9 cellular contexts compared by ENCODE assay signal in genomic region chr17:81834831-81835267, GRCh38. TPM values are rescaled to one million over a fixed set of nuclear protein-coding genes. Genes with fewer than 3 reads are reported as not detected.
DNase-seq lines count a peak whose midpoint lies in the region; ATAC-seq and TF ChIP-seq lines count a peak whose summit lies in the region.
"Had no signal": no experiment of that assay in that cellular context is flagged by ENCODE, and none has a peak within 500 bp of the region (broad histone marks: within the 10 kb centered on the region; RNA-seq: fewer than 3 reads in every experiment).

Gene PPP1R27, minus strand, starts transcription at chr17:81835050. Its CDS starts 97 bp downstream, at chr17:81834953.

- no peak for ATAC-seq in GM18520 (IDR thresholded peaks at IDR 0.05; ENCODE audit: unreplicated experiment)

- H3K27ac ChIP-seq in testis = peak within 1 kb of the TSS; percentile 81 to 86

- POLR2A ChIA-PET in HEK293T (lab: Yijun Ruan, JAX) = interaction anchor here (2.2 to 3.1 kb wide), 2 partner anchors 26 to 27 kb away, joined by 11 to 18 read pairs; partner anchors contain the start of gene P4HB

- H3K27me3 ChIP-seq in testis = no peaks in the 10 kb centered on the region

- H3K9me3 ChIP-seq in testis = no peaks in the 10 kb centered on the region

- no peak for TF ChIP-seq CTCF in testis (IDR thresholded peaks at IDR 0.05)

- peak within 1 kb of the TSS in 1 of 2 donors; percentile 79 for H3K4me3 ChIP-seq in testis

- H3K4me3 Mint-ChIP-seq in activated T-cell treated with anti-CD3 and anti-CD28 coated beads, Interleukin-2, amount 50 U/mL, for 24 hours = peak within 1 kb of the TSS; percentile 88
- peak within 1 kb of the TSS; percentile 87 for H3K4me3 Mint-ChIP-seq in activated naive CD8-positive, alpha-beta T cell treated with anti-CD3 and anti-CD28 coated beads for 36 hours

- no peak for TF ChIP-seq POLR2A in testis (IDR thresholded peaks at IDR 0.05)

- peak within 1 kb of the TSS; percentile 94 for H3K27ac Mint-ChIP-seq in activated T-cell treated with anti-CD3 and anti-CD28 coated beads, Interleukin-2, amount 50 U/mL, for 24 hours
- H3K27ac Mint-ChIP-seq in activated naive CD8-positive, alpha-beta T cell treated with anti-CD3 and anti-CD28 coated beads for 36 hours = peak within 1 kb of the TSS; percentile 89

- H3K36me3 ChIP-seq in testis (ENCODE audit: low read depth, missing control alignments) = no peaks in the 10 kb centered on the region

- peaks cover 12% of the 10 kb centered on the region for H3K4me1 ChIP-seq in testis

- peaks cover 25% of the 10 kb centered on the region for H3K36me3 Mint-ChIP-seq in activated T-cell treated with anti-CD3 and anti-CD28 coated beads, Interleukin-2, amount 50 U/mL, for 24 hours (ENCODE audit: low read depth)
- H3K36me3 Mint-ChIP-seq in activated naive CD8-positive, alpha-beta T cell treated with anti-CD3 and anti-CD28 coated beads for 36 hours = no peaks in the 10 kb centered on the region

- CTCF ChIA-PET in HEK293T (lab: Yijun Ruan, JAX) = no interaction called here

- 87 to 96% methylated on average over 6 to 20 of the region's 26 CpGs for WGBS in testis, 2 donors

- intact Hi-C loops in testis (cut with DNase I; ENCODE audit: low total_unique reads) = no loop called here

- no peaks in the 10 kb centered on the region for H3K27me3 Mint-ChIP-seq in activated T-cell treated with anti-CD3 and anti-CD28 coated beads, Interleukin-2, amount 50 U/mL, for 24 hours
- H3K27me3 Mint-ChIP-seq in activated naive CD8-positive, alpha-beta T cell treated with anti-CD3 and anti-CD28 coated beads for 36 hours = no peaks in the 10 kb centered on the region

- DNase-seq in activated T-cell treated with anti-CD3 and anti-CD28 coated beads, Interleukin-2, amount 50 U/mL, for 24 hours = no peak
- no peak for DNase-seq in activated T-cell treated with anti-CD3 and anti-CD28 coated beads, Interleukin-2, amount 50 U/mL, for 1 hour
- no peak for DNase-seq in activated naive CD8-positive, alpha-beta T cell treated with anti-CD3 and anti-CD28 coated beads for 36 hours
- DNase-seq in left kidney (ENCODE audit: low read depth, low spot score) (peak; percentile 34), testis (no peak), NCI-H526 (lab: John Stamatoyannopoulos, UW) (no peak), HEK293T (ENCODE audit: extremely low spot score) (no peak)
- DNase-seq: DMS 273 treated with DMSO at 0.1 percent for 48 hours had no signal

- H3K4me1 Mint-ChIP-seq in activated T-cell treated with anti-CD3 and anti-CD28 coated beads, Interleukin-2, amount 50 U/mL, for 24 hours (ENCODE audit: low read depth) = peaks cover 24% of the 10 kb centered on the region
- H3K4me1 Mint-ChIP-seq in activated naive CD8-positive, alpha-beta T cell treated with anti-CD3 and anti-CD28 coated beads for 36 hours = peaks cover 11% of the 10 kb centered on the region

- H3K9me3 Mint-ChIP-seq in activated T-cell treated with anti-CD3 and anti-CD28 coated beads, Interleukin-2, amount 50 U/mL, for 24 hours = no peaks in the 10 kb centered on the region
- no peaks in the 10 kb centered on the region for H3K9me3 Mint-ChIP-seq in activated naive CD8-positive, alpha-beta T cell treated with anti-CD3 and anti-CD28 coated beads for 36 hours

TF ChIP-seq in HEK293T, 16 proteins besides CTCF, POLR2A, EP300 and RAD21:
- TF ChIP-seq LEF1 (IDR thresholded peaks at IDR 0.05; ENCODE audit: borderline replicate concordance) = no peak

RNA-seq across cellular contexts. Expression of gene PPP1R27, which starts in this region (rescaled TPM):
- total RNA-seq in activated naive CD8-positive, alpha-beta T cell treated with anti-CD3 and anti-CD28 coated beads for 36 hours = not detected
- 1 to 10 TPM; 1.6 to 1.9 TPM for total RNA-seq in testis
- polyA plus RNA-seq in testis (ENCODE audit: insufficient read depth, low read depth, low replicate concordance) = 7.5 TPM
